ENCODE assay signal across 13 cellular contexts in the genomic region with DNA sequence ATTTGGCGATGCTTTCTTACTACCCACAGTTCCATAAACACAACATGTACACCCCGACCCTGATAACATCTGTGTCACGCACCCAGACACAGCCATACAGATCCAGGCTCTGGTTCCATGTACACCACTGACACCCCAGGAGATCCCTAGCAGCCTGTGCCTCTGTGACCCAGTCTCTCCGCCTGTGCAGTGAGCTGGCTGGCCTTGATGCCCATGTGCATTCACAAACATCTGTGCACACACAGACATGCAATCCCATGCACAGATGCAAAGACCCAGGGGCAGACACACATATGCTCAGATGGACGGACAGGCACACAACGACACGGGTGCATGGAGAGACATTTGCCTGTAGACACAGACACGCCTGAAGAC. TPM values are rescaled to one million over a fixed set of nuclear protein-coding genes. Genes with fewer than 3 reads are reported as not detected.
DNase-seq lines count a peak whose midpoint lies in the region; ATAC-seq and TF ChIP-seq lines count a peak whose summit lies in the region.
"Had no signal": no experiment of that assay in that cellular context is flagged by ENCODE, and none has a peak within 500 bp of the region (broad histone marks: within the 10 kb centered on the region; RNA-seq: fewer than 3 reads in every experiment).

No MANE protein-coding gene starts in this region.

- no peaks in the 10 kb centered on the region for H3K27me3 Mint-ChIP-seq in effector memory CD8-positive, alpha-beta T cell

- no peak overlapping the region for H3K9ac ChIP-seq in SK-N-SH
- H3K9ac ChIP-seq in Karpas-422 (ENCODE audit: low read length), result peak overlapping the region; percentile 71

- H3K4me3 ChIP-seq in SK-N-SH (ENCODE audit: low read depth in 2 of 2, low read length in 1 of 2) (no peak overlapping the region), Karpas-422 (ENCODE audit: low read length) (peak overlapping the region; percentile 62; the same call in 1 of the 2 replicates)
- H3K4me3 ChIP-seq: Peyer's patch had no signal

- ATAC-seq in SK-N-SH treated with all-trans-retinoic acid at 6 μM for 48 hours (no peak), sciatic nerve (no peak), HG03439 (IDR thresholded peaks at IDR 0.05; ENCODE audit: unreplicated experiment) (no peak)
- ATAC-seq in effector memory CD8-positive, alpha-beta T cell (replicated peaks), result no peak

- H2AFZ ChIP-seq in SK-N-SH (ENCODE audit: low read depth), result no peak overlapping the region
- no peak overlapping the region for H2AFZ ChIP-seq in Karpas-422 (ENCODE audit: low read length)

- peaks cover 25% of the 10 kb centered on the region for H3K36me3 Mint-ChIP-seq in effector memory CD8-positive, alpha-beta T cell (ENCODE audit: insufficient read depth)

- H3K4me1 ChIP-seq in SK-N-SH (ENCODE audit: control insufficient read depth in 1 of 2, insufficient read depth in 2 of 2, low read depth in 1 of 2, low read length in 1 of 2) (peaks cover 30 to 43% of the 10 kb centered on the region in 2 experiments; a peak in 3 of 4 replicates), Karpas-422 (ENCODE audit: low read length) (peaks cover 66% of the 10 kb centered on the region)

- H3K4me3 Mint-ChIP-seq in effector memory CD8-positive, alpha-beta T cell, result peak overlapping the region; percentile 1 to 84

- peak overlapping the region; percentile 97 to 98 for H3K27ac Mint-ChIP-seq in effector memory CD8-positive, alpha-beta T cell

- POLR2A ChIA-PET in SK-N-SH (lab: Yijun Ruan, JAX), result interaction anchor here (0.8 to 1.1 kb wide), 2 partner anchors 45 to 85 kb away, joined by 3 read pairs; a partner anchor contains a TSS

- peaks cover 61 to 63% of the 10 kb centered on the region in 2 donors for H3K4me1 Mint-ChIP-seq in effector memory CD8-positive, alpha-beta T cell (ENCODE audit: low read depth in 2 of 2)

- H3K79me2 ChIP-seq in SK-N-SH (ENCODE audit: insufficient read depth), result peaks cover 9% of the 10 kb centered on the region; the same call in 1 of the 2 replicates
- H3K79me2 ChIP-seq in Karpas-422 (ENCODE audit: low read length), result peaks cover 36% of the 10 kb centered on the region

- no peak for TF ChIP-seq RAD21 in SK-N-SH (IDR thresholded peaks at IDR 0.05; ENCODE audit: low read length)

- 92% methylated on average over 5 of the region's 8 CpGs for WGBS in SK-N-SH (ENCODE audit: low lambda C conversion rate)

- no peaks in the 10 kb centered on the region for H3F3A ChIP-seq in SK-N-SH (replicated peaks; ENCODE audit: insufficient read depth)

- H3K9me2 ChIP-seq in SK-N-SH, result no peaks in the 10 kb centered on the region
- H3K9me2 ChIP-seq in Karpas-422 (replicated peaks; ENCODE audit: insufficient read depth, low read length), result no peaks in the 10 kb centered on the region

- TF ChIP-seq EP300 in SK-N-SH (IDR thresholded peaks at IDR 0.05; ENCODE audit: borderline replicate concordance in 1 of 2, low read depth in 1 of 2, low read length in 1 of 2), result no peak

- no peak overlapping the region for H3K27ac ChIP-seq in SK-N-SH (ENCODE audit: low read depth in 2 of 2, low read length in 1 of 2)
- peak overlapping the region; percentile 70 for H3K27ac ChIP-seq in Karpas-422 (ENCODE audit: low read length)

- no peak for TF ChIP-seq CTCF in SK-N-SH (IDR thresholded peaks at IDR 0.05)

- CTCF ChIA-PET in SK-N-SH (lab: Yijun Ruan, JAX), result interaction anchor here (1.0 to 3.9 kb wide), 4 partner anchors 10 to 114 kb away, joined by 3 to 21 read pairs (median 10); no protein-coding TSS in a partner anchor

- H3K27me3 ChIP-seq in SK-N-SH (ENCODE audit: insufficient read depth), result no peaks in the 10 kb centered on the region
- H3K27me3 ChIP-seq in Karpas-422 (ENCODE audit: low read length), result no peaks in the 10 kb centered on the region
- H3K27me3 ChIP-seq: Peyer's patch had no signal

- H3K9me3 Mint-ChIP-seq in effector memory CD8-positive, alpha-beta T cell, result no peaks in the 10 kb centered on the region

- H3K36me3 ChIP-seq in SK-N-SH (replicated peaks in 1 of 2; ENCODE audit: control insufficient read depth in 1 of 2, insufficient read depth in 2 of 2, low read length in 1 of 2), result peaks cover 5 to 10% of the 10 kb centered on the region in 2 experiments
- no peaks in the 10 kb centered on the region for H3K36me3 ChIP-seq in Karpas-422 (ENCODE audit: insufficient read depth, low read length)
- H3K36me3 ChIP-seq: Peyer's patch had no signal

- DNase-seq in SK-N-SH (peak; percentile 45), Karpas-422 (peak; percentile 56), sciatic nerve (ENCODE audit: low spot score) (peak; percentile 47), DMS114 treated with DMSO at 0.1 percent for 48 hours (lab: John Stamatoyannopoulos, UW; ENCODE audit: unreplicated experiment) (no peak), AG08395 (ENCODE audit: low spot score) (no peak)
- no peak for DNase-seq in effector memory CD8-positive, alpha-beta T cell
- DNase-seq: KBM-7 had no signal

- H4K20me1 ChIP-seq in SK-N-SH (ENCODE audit: insufficient read depth), result no peaks in the 10 kb centered on the region
- H4K20me1 ChIP-seq in Karpas-422 (ENCODE audit: insufficient read depth, low read depth, low read length), result no peaks in the 10 kb centered on the region

- no peak overlapping the region for H3K4me2 ChIP-seq in SK-N-SH
- H3K4me2 ChIP-seq in Karpas-422 (ENCODE audit: low read depth, low read length, poor library complexity, severe bottlenecking), result peak overlapping the region; percentile 75

- intact Hi-C loops in sciatic nerve (cut with DNase I), result no loop called here

- H3K9me3 ChIP-seq in SK-N-SH (no peaks in the 10 kb centered on the region), Karpas-422 (ENCODE audit: low read length) (no peaks in the 10 kb centered on the region)
- H3K9me3 ChIP-seq: Peyer's patch, thoracic aorta had no signal

TF ChIP-seq in SK-N-SH, 30 proteins besides CTCF, POLR2A, EP300 and RAD21 (continues in another document):
- TF ChIP-seq NRF1 (IDR thresholded peaks at IDR 0.05; ENCODE audit: low read depth, low read length), result no peak
- TF ChIP-seq NFIC (IDR thresholded peaks at IDR 0.05; ENCODE audit: borderline replicate concordance), result no peak
- TF ChIP-seq YY1 (IDR thresholded peaks at IDR 0.05; ENCODE audit: low read depth), result no peak
- TF ChIP-seq, protein P1, sequence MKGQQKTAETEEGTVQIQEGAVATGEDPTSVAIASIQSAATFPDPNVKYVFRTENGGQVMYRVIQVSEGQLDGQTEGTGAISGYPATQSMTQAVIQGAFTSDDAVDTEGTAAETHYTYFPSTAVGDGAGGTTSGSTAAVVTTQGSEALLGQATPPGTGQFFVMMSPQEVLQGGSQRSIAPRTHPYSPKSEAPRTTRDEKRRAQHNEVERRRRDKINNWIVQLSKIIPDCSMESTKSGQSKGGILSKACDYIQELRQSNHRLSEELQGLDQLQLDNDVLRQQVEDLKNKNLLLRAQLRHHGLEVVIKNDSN (IDR thresholded peaks at IDR 0.05; ENCODE audit: borderline replicate concordance, low read depth), result no peak

TF ChIP-seq in SK-N-SH treated with all-trans-retinoic acid at 6 μM for 48 hours, 23 proteins besides CTCF, POLR2A, EP300 and RAD21:
- no peak for TF ChIP-seq TCF4 (CRISPR knock-in tag; IDR thresholded peaks at IDR 0.05; ENCODE audit: borderline replicate concordance)

RNA-seq across cellular contexts. Expression of a gene that starts 4.1 kb away (rescaled TPM):
- 17.5 and 26.2 TPM in 2 replicates for polyA plus RNA-seq in SK-N-SH (2012; rRNA removed)
- 13.1 and 17.1 TPM in 2 replicates for polyA plus RNA-seq in SK-N-SH (2012; cell fraction: cytosol; rRNA removed)
- polyA plus RNA-seq in SK-N-SH (2012; cell fraction: nucleus; rRNA removed), result 20.7 and 31.8 TPM in 2 replicates
- 5.9 and 25.7 TPM in 2 replicates for total RNA-seq in Karpas-422 (2014; rRNA removed; shearing (Covaris generic); ENCODE audit: low replicate concordance)
- total RNA-seq in sciatic nerve, result 14.3 TPM

RNA-seq across cellular contexts. Expression of a gene that starts 10.2 kb away (rescaled TPM):
- polyA plus RNA-seq in SK-N-SH (2012; rRNA removed), result 0.02 and 0.03 TPM in 2 replicates
- under 0.01 TPM in 2 replicates for polyA plus RNA-seq in SK-N-SH (2012; cell fraction: cytosol; rRNA removed)
- 0.04 and 0.05 TPM in 2 replicates for polyA plus RNA-seq in SK-N-SH (2012; cell fraction: nucleus; rRNA removed)
- 2.9 and 3.0 TPM in 2 replicates for total RNA-seq in Karpas-422 (2014; rRNA removed; shearing (Covaris generic); ENCODE audit: low replicate concordance)
- total RNA-seq in sciatic nerve, result 1.2 TPM
- total RNA-seq: A172, Daoy had no signal

RNA-seq across cellular contexts. Expression of a gene that starts 45.9 kb away (rescaled TPM):
- 28.4 and 36.9 TPM in 2 replicates for polyA plus RNA-seq in SK-N-SH (2012; rRNA removed)
- 15.8 and 25.8 TPM in 2 replicates for polyA plus RNA-seq in SK-N-SH (2012; cell fraction: cytosol; rRNA removed)
- 45.1 and 47.5 TPM in 2 replicates for polyA plus RNA-seq in SK-N-SH (2012; cell fraction: nucleus; rRNA removed)
- total RNA-seq in Karpas-422 (2014; rRNA removed; shearing (Covaris generic); ENCODE audit: low replicate concordance), result 3.2 and 3.4 TPM in 2 replicates
- total RNA-seq in sciatic nerve, result 22.6 TPM

Comparison
In these comparisons a context has a peak if more than half of its experiments do, and no peak if none do; other contexts are left out.
1. DNase-seq: peak in SK-N-SH (single experiment), Karpas-422 (single experiment) and sciatic nerve (single experiment); none in effector memory CD8-positive, alpha-beta T cell (0 of 3), DMS114 treated with DMSO at 0.1 percent for 48 hours (single experiment) and AG08395 (single experiment).